In the genomic region with DNA sequence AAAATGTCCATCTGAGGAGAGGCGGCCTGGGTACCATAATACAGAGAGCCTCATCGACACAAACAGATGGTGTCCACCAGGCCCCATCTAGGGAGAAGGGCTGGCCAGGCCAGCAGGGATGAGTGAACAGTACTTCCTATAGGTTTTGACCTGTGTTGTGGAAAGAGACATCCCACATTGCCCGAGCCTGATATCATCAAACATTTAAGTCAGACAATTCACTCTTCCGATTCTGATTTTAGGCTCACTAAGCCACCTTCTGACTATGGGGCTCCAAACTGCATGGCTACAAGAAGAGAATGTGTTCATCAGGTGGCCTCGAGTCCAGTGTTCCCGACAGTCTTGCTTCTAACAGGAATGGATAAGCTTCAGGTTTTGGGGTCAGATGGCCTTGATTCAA, we compare ENCODE assay signal across 14 cellular contexts. TPM values are rescaled to one million over a fixed set of nuclear protein-coding genes. Genes with fewer than 3 reads are reported as not detected.
DNase-seq lines count a peak whose midpoint lies in the region; ATAC-seq and TF ChIP-seq lines count a peak whose summit lies in the region.
"Had no signal": no experiment of that assay in that cellular context is flagged by ENCODE, and none has a peak within 500 bp of the region (broad histone marks: within the 10 kb centered on the region; RNA-seq: fewer than 3 reads in every experiment).

No MANE protein-coding gene starts in this region.

- TF ChIP-seq POLR2A in gastrocnemius medialis (IDR thresholded peaks at IDR 0.05), result no peak

- peaks cover 32% of the 10 kb centered on the region for H3K4me1 ChIP-seq in effector memory CD4-positive, alpha-beta T cell (ENCODE audit: control insufficient read depth, insufficient read depth, low read length, poor library complexity, severe bottlenecking)
- H3K4me1 ChIP-seq in gastrocnemius medialis, result peaks cover 27 to 38% of the 10 kb centered on the region in 2 donors

- no peak for TF ChIP-seq CTCF in gastrocnemius medialis (IDR thresholded peaks at IDR 0.05 in 4 of 5, conservative IDR thresholded peaks at IDR 0.05 in 1 of 5)

- no peak for ATAC-seq in stimulated activated naive CD8-positive, alpha-beta T cell treated with anti-CD3 and anti-CD28 coated beads, Interleukin-15, amount 100 ng/mL, for 72 hours
- ATAC-seq in gastrocnemius medialis (no peak), GM18861 (IDR thresholded peaks at IDR 0.05; ENCODE audit: unreplicated experiment) (no peak), HG02970 (IDR thresholded peaks at IDR 0.05; ENCODE audit: low FRiP score, unreplicated experiment) (no peak), HG02798 (IDR thresholded peaks at IDR 0.05; ENCODE audit: poor library complexity, unreplicated experiment) (no peak)
- ATAC-seq: activated CD4-positive, CD25-positive, alpha-beta regulatory T cell treated with anti-CD3 and anti-CD28 coated beads, Interleukin-2, amount 50 U/mL, for 24 hours had no signal

- no peaks in the 10 kb centered on the region for H3K9me3 ChIP-seq in effector memory CD4-positive, alpha-beta T cell (ENCODE audit: control insufficient read depth, low read length)
- H3K9me3 ChIP-seq in gastrocnemius medialis, result no peaks in the 10 kb centered on the region

- H3K27ac Mint-ChIP-seq in stimulated activated naive CD8-positive, alpha-beta T cell treated with anti-CD3 and anti-CD28 coated beads, Interleukin-15, Interleukin-2, amounts not matched to agents 100 ng/mL and 50 ng/mL, for 24 hours, result peak overlapping the region; percentile 73
- no peak overlapping the region for H3K27ac Mint-ChIP-seq in stimulated activated naive CD8-positive, alpha-beta T cell treated with anti-CD3 and anti-CD28 coated beads, Interleukin-15, amount 100 ng/mL, for 72 hours

- no peak overlapping the region for H3K4me3 Mint-ChIP-seq in stimulated activated naive CD8-positive, alpha-beta T cell treated with anti-CD3 and anti-CD28 coated beads, Interleukin-15, Interleukin-2, amounts not matched to agents 100 ng/mL and 50 ng/mL, for 24 hours
- no peak overlapping the region for H3K4me3 Mint-ChIP-seq in stimulated activated naive CD8-positive, alpha-beta T cell treated with anti-CD3 and anti-CD28 coated beads, Interleukin-15, amount 100 ng/mL, for 72 hours

- H3K27ac ChIP-seq in effector memory CD4-positive, alpha-beta T cell (ENCODE audit: insufficient read depth, low read length, poor library complexity, severe bottlenecking), result peak overlapping the region; percentile 99
- H3K27ac ChIP-seq in gastrocnemius medialis, result peak overlapping the region; percentile 87 to 99 (median 94)

- in situ Hi-C loops in gastrocnemius medialis (cut with MboI; ENCODE audit: low sequenced_read_pairs in 4 of 4), result no loop called here

- no peak overlapping the region for H3K4me3 ChIP-seq in effector memory CD4-positive, alpha-beta T cell (ENCODE audit: insufficient read depth, low read depth, low read length, poor library complexity, severe bottlenecking)
- H3K4me3 ChIP-seq in gastrocnemius medialis, result no peak overlapping the region
- H3K4me3 ChIP-seq: MG63 had no signal

- intact Hi-C loops in gastrocnemius medialis (cut with DNase I; ENCODE audit: low total_unique reads), result no loop called here

- H3K36me3 ChIP-seq in effector memory CD4-positive, alpha-beta T cell (ENCODE audit: control insufficient read depth, insufficient read depth, low read length), result no peaks in the 10 kb centered on the region
- H3K36me3 ChIP-seq in gastrocnemius medialis, result no peaks in the 10 kb centered on the region

- H3K4me1 Mint-ChIP-seq in stimulated activated naive CD8-positive, alpha-beta T cell treated with anti-CD3 and anti-CD28 coated beads, Interleukin-15, Interleukin-2, amounts not matched to agents 100 ng/mL and 50 ng/mL, for 24 hours (ENCODE audit: low read depth), result peaks cover 70% of the 10 kb centered on the region
- peaks cover 63% of the 10 kb centered on the region for H3K4me1 Mint-ChIP-seq in stimulated activated naive CD8-positive, alpha-beta T cell treated with anti-CD3 and anti-CD28 coated beads, Interleukin-15, amount 100 ng/mL, for 72 hours

- peaks cover 5% of the 10 kb centered on the region for H3K9me3 Mint-ChIP-seq in stimulated activated naive CD8-positive, alpha-beta T cell treated with anti-CD3 and anti-CD28 coated beads, Interleukin-15, Interleukin-2, amounts not matched to agents 100 ng/mL and 50 ng/mL, for 24 hours
- peaks cover 6 to 8% of the 10 kb centered on the region in 2 donors for H3K9me3 Mint-ChIP-seq in stimulated activated naive CD8-positive, alpha-beta T cell treated with anti-CD3 and anti-CD28 coated beads, Interleukin-15, amount 100 ng/mL, for 72 hours

- peaks cover 20% of the 10 kb centered on the region for H3K36me3 Mint-ChIP-seq in stimulated activated naive CD8-positive, alpha-beta T cell treated with anti-CD3 and anti-CD28 coated beads, Interleukin-15, Interleukin-2, amounts not matched to agents 100 ng/mL and 50 ng/mL, for 24 hours (ENCODE audit: low read depth)

- DNase-seq in stimulated activated naive CD8-positive, alpha-beta T cell treated with anti-CD3 and anti-CD28 coated beads, Interleukin-15, amount 100 ng/mL, for 72 hours, result no peak
- no peak for DNase-seq in effector memory CD4-positive, alpha-beta T cell
- DNase-seq in gastrocnemius medialis, result no peak
- no peak for DNase-seq in NCI-H2196 treated with DMSO at 0.1 percent for 48 hours (lab: John Stamatoyannopoulos, UW; ENCODE audit: unreplicated experiment)
- DNase-seq: dermis blood vessel endothelial cell, hypothalamus, MG63, NCI-H2029 treated with DMSO at 0.1 percent for 48 hours, NCI-H526 had no signal

- no peaks in the 10 kb centered on the region for H3K27me3 ChIP-seq in effector memory CD4-positive, alpha-beta T cell (replicated peaks; ENCODE audit: control insufficient read depth, insufficient read depth, low read length, poor library complexity, severe bottlenecking)
- no peaks in the 10 kb centered on the region for H3K27me3 ChIP-seq in gastrocnemius medialis
- H3K27me3 ChIP-seq: MG63 had no signal

- no peaks in the 10 kb centered on the region for H3K27me3 Mint-ChIP-seq in stimulated activated naive CD8-positive, alpha-beta T cell treated with anti-CD3 and anti-CD28 coated beads, Interleukin-15, Interleukin-2, amounts not matched to agents 100 ng/mL and 50 ng/mL, for 24 hours
- no peaks in the 10 kb centered on the region for H3K27me3 Mint-ChIP-seq in stimulated activated naive CD8-positive, alpha-beta T cell treated with anti-CD3 and anti-CD28 coated beads, Interleukin-15, amount 100 ng/mL, for 72 hours

RNA-seq across cellular contexts. Expression of gene SLC22A5, which starts 38.9 kb away (rescaled TPM):
- 100 to 1,000 TPM in 1 of 4 donors, 10 to 100 TPM in 3; 56.2 to 116 (median 79.2) TPM for total RNA-seq in gastrocnemius medialis
